27 cellular contexts compared by ENCODE assay signal in genomic region chr6:12022903-12023522, GRCh38. TPM values are rescaled to one million over a fixed set of nuclear protein-coding genes. Genes with fewer than 3 reads are reported as not detected.
A peak's percentile ranks its signal among the peaks of the same experiment; 100 is the strongest.
DNase-seq lines count a peak whose midpoint lies in the region; ATAC-seq and TF ChIP-seq lines count a peak whose summit lies in the region.
"Had no signal": no experiment of that assay in that cellular context is flagged by ENCODE, and none has a peak within 500 bp of the region (broad histone marks: within the 10 kb centered on the region; RNA-seq: fewer than 3 reads in every experiment).

No MANE protein-coding gene starts in this region.

- ATAC-seq in heart left ventricle (peak in 1 of 4 donors; percentile 44), left ventricle myocardium superior (no peak)
- ATAC-seq: A549; stimulated activated naive CD8-positive, alpha-beta T cell treated with anti-CD3 and anti-CD28 coated beads, Interleukin-15, Interleukin-2, amounts not matched to agents 100 U/mL and 50 U/mL, for 24 hours had no signal

- TF ChIP-seq POLR2A in heart left ventricle (IDR thresholded peaks at IDR 0.05) (no peak), adrenal gland (IDR thresholded peaks at IDR 0.05) (no peak)

- H3K27me3 ChIP-seq in heart left ventricle (no peaks in the 10 kb centered on the region), adrenal gland (no peaks in the 10 kb centered on the region)
- H3K27me3 ChIP-seq: breast epithelium, vagina had no signal

- H3K36me3 ChIP-seq in heart left ventricle (peaks cover 0 to 15% (median 7%) of the 10 kb centered on the region in 9 donors), adrenal gland (replicated peaks in 1 of 2) (no peaks in the 10 kb centered on the region)
- H3K36me3 ChIP-seq: breast epithelium had no signal

- H3K27ac ChIP-seq in heart left ventricle, result peak overlapping the region in 7 of 12 donors; percentile 2 to 52 (median 11)
- no peak overlapping the region for H3K27ac ChIP-seq in adrenal gland
- H3K27ac ChIP-seq: A549, breast epithelium, KMS-11, PC-9, vagina had no signal

- no peak for DNase-seq in heart left ventricle
- no peak for DNase-seq in left ventricle myocardium superior
- DNase-seq in OCI-M1 (lab: John Stamatoyannopoulos, UW), result peak; percentile 34
- peak; percentile 25 for DNase-seq in fibroblast of villous mesenchyme (ENCODE audit: low read depth)
- DNase-seq in midbrain (lab: John Stamatoyannopoulos, UW), result no peak
- no peak for DNase-seq in NCI-H187 treated with DMSO at 0.1 percent for 48 hours (lab: John Stamatoyannopoulos, UW)
- DNase-seq in activated CD4-positive, alpha-beta T cell treated with anti-CD3 and anti-CD28 coated beads, Interleukin-2, amount 50 U/mL, for 1 hour, result no peak
- DNase-seq in adrenal gland, result no peak
- DNase-seq: activated CD4-positive, alpha-beta T cell treated with anti-CD3 and anti-CD28 coated beads, Interleukin-2, amount 50 U/mL, for 48 hours; activated naive CD4-positive, alpha-beta T cell treated with anti-CD3 and anti-CD28 coated beads, Interleukin-2, amount 10 ng/mL, durations not matched to agents 7 days and 5 days; amygdala; DMS53; effector CD8-positive, alpha-beta T cell; foreskin fibroblast; MM.1S; naive B cell; NCI-H1417 treated with DMSO at 0.1 percent for 48 hours; NCI-H2107; NCI-H510A; NK-92 treated with Interleukin-12 subunit alpha and Interleukin-12 subunit beta, amount 100 ng/mL, for 24 hours; PC-9; SHP77; stimulated activated naive CD8-positive, alpha-beta T cell treated with anti-CD3 and anti-CD28 coated beads, Interleukin-15, Interleukin-2, amounts not matched to agents 100 U/mL and 50 U/mL, for 24 hours had no signal

- no peaks in the 10 kb centered on the region for H3K9me3 ChIP-seq in heart left ventricle
- H3K9me3 ChIP-seq in adrenal gland (replicated peaks in 1 of 3), result no peaks in the 10 kb centered on the region
- H3K9me3 ChIP-seq: A549, breast epithelium, vagina had no signal

- intact Hi-C loops in heart left ventricle (cut with DNase I) (no loop called here), left ventricle myocardium superior (cut with micrococcal nuclease) (no loop called here), adrenal gland (cut with DNase I) (no loop called here)

- WGBS in heart left ventricle, 4 donors, result 74 to 82% (median 80%) methylated on average over 8 of the region's 8 CpGs
- 84 to 88% (median 86%) methylated on average over 8 of the region's 8 CpGs for WGBS in adrenal gland, 4 donors

- H3K4me1 ChIP-seq in heart left ventricle (peaks cover 0 to 28% (median 14%) of the 10 kb centered on the region in 12 donors), adrenal gland (replicated peaks in 1 of 2) (peaks cover 0 to 14% of the 10 kb centered on the region in 2 donors)
- H3K4me1 ChIP-seq: A549, breast epithelium had no signal

- TF ChIP-seq CTCF in heart left ventricle (IDR thresholded peaks at IDR 0.05), result no peak
- no peak for TF ChIP-seq CTCF in fibroblast of villous mesenchyme (IDR thresholded peaks at IDR 0.05; ENCODE audit: insufficient read depth, low read depth, low read length)
- no peak for TF ChIP-seq CTCF in adrenal gland (IDR thresholded peaks at IDR 0.05)

- H3K4me3 ChIP-seq in heart left ventricle (no peak overlapping the region), fibroblast of villous mesenchyme (ENCODE audit: low read depth, low read length) (no peak overlapping the region), adrenal gland (no peak overlapping the region)
- H3K4me3 ChIP-seq: A549, breast epithelium, PC-9, vagina had no signal

RNA-seq across cellular contexts. Expression of gene HIVEP1, which starts 10.9 kb away (rescaled TPM):
- total RNA-seq in heart left ventricle, result 10 to 100 TPM in 8 of 9 donors, 1 to 10 TPM in 1; 10.0 to 22.8 (median 13.7) TPM
- 1 to 10 TPM; 3.5 to 5.5 TPM for polyA plus RNA-seq in heart left ventricle
- 13.4 TPM for total RNA-seq in left ventricle myocardium superior
- total RNA-seq in fibroblast of villous mesenchyme, result 16.8 and 20.3 TPM in 2 replicates
- 10 to 100 TPM in 7 of 8 donors, 1 to 10 TPM in 1; 8.3 to 22.3 (median 12.8) TPM for total RNA-seq in adrenal gland
- 1 to 10 TPM; 3.6 to 9.6 (median 4.5) TPM for polyA plus RNA-seq in adrenal gland

Comparison
In these comparisons a context has a peak if more than half of its experiments do, and no peak if none do; other contexts are left out.
1. DNase-seq: peak in OCI-M1 (single experiment) and fibroblast of villous mesenchyme (single experiment); none in heart left ventricle (0 of 5), left ventricle myocardium superior (single experiment), midbrain (single experiment), NCI-H187 treated with DMSO at 0.1 percent for 48 hours (single experiment), activated CD4-positive, alpha-beta T cell treated with anti-CD3 and anti-CD28 coated beads, Interleukin-2, amount 50 U/mL, for 1 hour (single experiment) and adrenal gland (0 of 7).
2. H3K27ac ChIP-seq: peak in heart left ventricle (7 of 12); none in adrenal gland (0 of 5).